In the genomic region with DNA sequence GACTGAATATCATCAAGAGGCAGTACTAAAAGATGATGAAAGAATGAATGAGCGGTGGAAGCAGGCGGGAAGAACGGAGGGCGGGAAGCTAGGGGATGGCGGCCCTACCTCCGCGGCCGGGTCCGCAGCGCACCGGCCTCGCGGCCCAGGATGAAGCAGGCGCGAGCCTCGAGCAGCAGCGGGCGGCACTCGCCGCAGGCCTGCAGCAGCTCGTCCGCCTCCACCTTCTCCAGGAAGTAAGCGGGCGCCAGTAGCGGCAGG, we compare ENCODE assay signal across 9 cellular contexts. TPM values are rescaled to one million over a fixed set of nuclear protein-coding genes. Genes with fewer than 3 reads are reported as not detected.
A peak's percentile ranks its signal among the peaks of the same experiment; 100 is the strongest.
DNase-seq lines count a peak whose midpoint lies in the region; TF ChIP-seq lines count a peak whose summit lies in the region.
"Had no signal": no experiment of that assay in that cellular context is flagged by ENCODE, and none has a peak within 500 bp of the region (broad histone marks: within the 10 kb centered on the region; RNA-seq: fewer than 3 reads in every experiment).

No MANE protein-coding gene starts in this region.

- no peak overlapping the region for H2AK5ac ChIP-seq in mesendoderm (ENCODE audit: low read length)

- H3K4ac ChIP-seq in mesendoderm (ENCODE audit: low read depth, low read length) = no peak overlapping the region

- no peak for DNase-seq in activated CD4-positive, alpha-beta T cell treated with anti-CD3 and anti-CD28 coated beads, Interleukin-2, amount 10 ng/mL, durations not matched to agents 7 days and 5 days
- no peak for DNase-seq in activated CD4-positive, alpha-beta T cell treated with anti-CD3 and anti-CD28 coated beads, Interleukin-2, amount 50 U/mL, for 1 hour
- no peak for DNase-seq in activated naive CD8-positive, alpha-beta T cell treated with anti-CD3 and anti-CD28 coated beads for 36 hours
- DNase-seq in mesendoderm = no peak
- no peak for DNase-seq in stomach
- no peak for DNase-seq in glomerular visceral epithelial cell (ENCODE audit: extremely low spot score)
- no peak for DNase-seq in DMS79 treated with DMSO at 0.1 percent for 48 hours (lab: John Stamatoyannopoulos, UW)
- no peak for DNase-seq in HEK293T (ENCODE audit: extremely low spot score)

- H3K56ac ChIP-seq in mesendoderm (ENCODE audit: low read length) = peak overlapping the region; percentile 81

- TF ChIP-seq EP300 in stomach (IDR thresholded peaks at IDR 0.05) = no peak

- H3K4me3 ChIP-seq in mesendoderm (ENCODE audit: low read length) (peak overlapping the region; percentile 7), stomach (peak overlapping the region; percentile 33 to 44 (median 41))

- no peak for TF ChIP-seq POLR2A in stomach (IDR thresholded peaks at IDR 0.05)

- no peak overlapping the region for H4K5ac ChIP-seq in mesendoderm (ENCODE audit: low read length)

- no peak overlapping the region for H2BK120ac ChIP-seq in mesendoderm (ENCODE audit: low read depth, low read length)

- H3K79me1 ChIP-seq in mesendoderm (ENCODE audit: low read length) = no peaks in the 10 kb centered on the region

- H3K79me2 ChIP-seq in mesendoderm (ENCODE audit: control insufficient read depth, insufficient read depth, low read length) = no peaks in the 10 kb centered on the region

- H3K36me3 Mint-ChIP-seq in activated CD4-positive, alpha-beta T cell treated with anti-CD3 and anti-CD28 coated beads, Interleukin-2, amount 10 ng/mL, durations not matched to agents 7 days and 5 days (ENCODE audit: low read depth) = peaks cover 11% of the 10 kb centered on the region
- peaks cover 6% of the 10 kb centered on the region for H3K36me3 Mint-ChIP-seq in activated naive CD8-positive, alpha-beta T cell treated with anti-CD3 and anti-CD28 coated beads for 36 hours

- H3K27ac Mint-ChIP-seq in activated CD4-positive, alpha-beta T cell treated with anti-CD3 and anti-CD28 coated beads, Interleukin-2, amount 10 ng/mL, durations not matched to agents 7 days and 5 days = peak overlapping the region; percentile 82
- H3K27ac Mint-ChIP-seq in activated naive CD8-positive, alpha-beta T cell treated with anti-CD3 and anti-CD28 coated beads for 36 hours = no peak overlapping the region

- H2BK5ac ChIP-seq in mesendoderm (ENCODE audit: low read length) = no peak overlapping the region

- peaks cover 5% of the 10 kb centered on the region for H3K9me3 Mint-ChIP-seq in activated CD4-positive, alpha-beta T cell treated with anti-CD3 and anti-CD28 coated beads, Interleukin-2, amount 10 ng/mL, durations not matched to agents 7 days and 5 days
- H3K9me3 Mint-ChIP-seq in activated naive CD8-positive, alpha-beta T cell treated with anti-CD3 and anti-CD28 coated beads for 36 hours = peaks cover 6% of the 10 kb centered on the region

- H3K9ac ChIP-seq in mesendoderm (ENCODE audit: low read length) = no peak overlapping the region

- H3K4me2 ChIP-seq in mesendoderm (ENCODE audit: low read length) = no peak overlapping the region

- POLR2A ChIA-PET in activated CD4-positive, alpha-beta T cell treated with anti-CD3 and anti-CD28 coated beads, Interleukin-2, amount 10 ng/mL, durations not matched to agents 7 days and 5 days (lab: Charles Lee) = interaction anchor here (0.6 kb wide), 1 partner anchor 29 kb away, joined by 4 read pairs; no protein-coding TSS in a partner anchor
- POLR2A ChIA-PET in HEK293T (lab: Yijun Ruan, JAX) = no interaction called here

- H3K36me3 ChIP-seq in mesendoderm (ENCODE audit: control insufficient read depth, insufficient read depth, low read length) = no peaks in the 10 kb centered on the region
- H3K36me3 ChIP-seq in stomach = no peaks in the 10 kb centered on the region
- H3K36me3 ChIP-seq: brain microvascular endothelial cell had no signal

- H3K4me3 Mint-ChIP-seq in activated CD4-positive, alpha-beta T cell treated with anti-CD3 and anti-CD28 coated beads, Interleukin-2, amount 10 ng/mL, durations not matched to agents 7 days and 5 days = peak overlapping the region; percentile 54
- H3K4me3 Mint-ChIP-seq in activated naive CD8-positive, alpha-beta T cell treated with anti-CD3 and anti-CD28 coated beads for 36 hours = peak overlapping the region; percentile 38

- H3K27ac ChIP-seq in mesendoderm (ENCODE audit: low read depth, low read length) (no peak overlapping the region), stomach (peak overlapping the region in 3 of 5 donors; percentile 55 to 76 (median 59))
- H3K27ac ChIP-seq: brain microvascular endothelial cell had no signal

- no peak for TF ChIP-seq CTCF in stomach (IDR thresholded peaks at IDR 0.05)

- intact Hi-C loops in stomach (cut with DNase I; ENCODE audit: low total_unique reads) = no loop called here

- H4K8ac ChIP-seq in mesendoderm (ENCODE audit: low read depth, low read length) = no peak overlapping the region

- peaks cover 51% of the 10 kb centered on the region for H3K27me3 Mint-ChIP-seq in activated CD4-positive, alpha-beta T cell treated with anti-CD3 and anti-CD28 coated beads, Interleukin-2, amount 10 ng/mL, durations not matched to agents 7 days and 5 days
- peaks cover 59% of the 10 kb centered on the region for H3K27me3 Mint-ChIP-seq in activated naive CD8-positive, alpha-beta T cell treated with anti-CD3 and anti-CD28 coated beads for 36 hours

- H3K23ac ChIP-seq in mesendoderm (ENCODE audit: low read length) = no peak overlapping the region

- peaks cover 0 to 6% (median 4%) of the 10 kb centered on the region in 4 donors for H3K9me3 ChIP-seq in stomach

- peaks cover 24% of the 10 kb centered on the region for H3K4me1 Mint-ChIP-seq in activated CD4-positive, alpha-beta T cell treated with anti-CD3 and anti-CD28 coated beads, Interleukin-2, amount 10 ng/mL, durations not matched to agents 7 days and 5 days
- peaks cover 19% of the 10 kb centered on the region for H3K4me1 Mint-ChIP-seq in activated naive CD8-positive, alpha-beta T cell treated with anti-CD3 and anti-CD28 coated beads for 36 hours

- no peak overlapping the region for H3K18ac ChIP-seq in mesendoderm (ENCODE audit: low read length)

- WGBS in mesendoderm (ENCODE audit: extremely low coverage, insufficient coverage, low lambda C conversion rate) = no CpG with 5 or more reads among the region's 25 CpGs
- 20 to 50% (median 38%) methylated on average over 16 to 25 of the region's 25 CpGs for WGBS in stomach, 5 donors

- H3K4me1 ChIP-seq in mesendoderm (ENCODE audit: control insufficient read depth, low read depth, low read length) = peaks cover 5% of the 10 kb centered on the region
- H3K4me1 ChIP-seq in stomach = peaks cover 13 to 38% (median 26%) of the 10 kb centered on the region in 4 donors

- CTCF ChIA-PET in activated CD4-positive, alpha-beta T cell treated with anti-CD3 and anti-CD28 coated beads, Interleukin-2, amount 10 ng/mL, durations not matched to agents 7 days and 5 days (lab: Charles Lee) = interaction anchor here (1.0 to 2.4 kb wide), 3 partner anchors 14 to 94 kb away, joined by 3 to 6 read pairs (median 5); no protein-coding TSS in a partner anchor
- CTCF ChIA-PET in HEK293T (lab: Yijun Ruan, JAX) = no interaction called here

- H3K27me3 ChIP-seq in mesendoderm (ENCODE audit: insufficient read depth, low read length, poor library complexity) (peaks cover 31% of the 10 kb centered on the region), stomach (peaks cover 0 to 59% (median 12%) of the 10 kb centered on the region in 3 donors)

- no peak overlapping the region for H2BK15ac ChIP-seq in mesendoderm (replicated peaks; ENCODE audit: low read depth)

TF ChIP-seq in HEK293T, 16 proteins besides CTCF, POLR2A, EP300 and RAD21:
- TF ChIP-seq FOXM1 (IDR thresholded peaks at IDR 0.05; ENCODE audit: borderline replicate concordance) (no peak), CTBP1 (IDR thresholded peaks at IDR 0.05; ENCODE audit: borderline replicate concordance) (no peak), SP1 (IDR thresholded peaks at IDR 0.05) (no peak), ARNT (IDR thresholded peaks at IDR 0.05) (no peak), SUZ12 (IDR thresholded peaks at IDR 0.05) (no peak), L3MBTL2 (conservative IDR thresholded peaks at IDR 0.05) (no peak)

RNA-seq across cellular contexts. Expression of a gene that starts 3.4 kb away (rescaled TPM):
- 1 to 10 TPM in 1 of 2 experiments, under 1 TPM in 1; 0.50 to 1.3 TPM for total RNA-seq in activated CD4-positive, alpha-beta T cell treated with anti-CD3 and anti-CD28 coated beads, Interleukin-2, amount 10 ng/mL, durations not matched to agents 7 days and 5 days
- total RNA-seq in activated naive CD8-positive, alpha-beta T cell treated with anti-CD3 and anti-CD28 coated beads for 36 hours = under 1 TPM; 0.21 to 0.58 TPM
- polyA plus RNA-seq in mesendoderm (2013, experiment 1 of 2) = 0.13 TPM
- polyA plus RNA-seq in mesendoderm (2013, experiment 2 of 2) = 0.22 TPM
- 1 to 10 TPM in 2 of 5 donors, under 1 TPM in 1, not detected in 2; 0.89 to 2.9 (median 1.7) TPM for total RNA-seq in stomach
- 1 to 10 TPM; 1.2 to 1.8 (median 1.8) TPM for polyA plus RNA-seq in stomach

RNA-seq across cellular contexts. Expression of a gene that starts 30.3 kb away (rescaled TPM):
- 1,000 to 10,000 TPM; 2,943 to 3,099 TPM for total RNA-seq in activated CD4-positive, alpha-beta T cell treated with anti-CD3 and anti-CD28 coated beads, Interleukin-2, amount 10 ng/mL, durations not matched to agents 7 days and 5 days
- total RNA-seq in activated naive CD8-positive, alpha-beta T cell treated with anti-CD3 and anti-CD28 coated beads for 36 hours = 1,000 to 10,000 TPM; 4,132 to 4,264 TPM
- 6,635 TPM for polyA plus RNA-seq in mesendoderm (2013, experiment 1 of 2)
- polyA plus RNA-seq in mesendoderm (2013, experiment 2 of 2) = 6,755 TPM
- total RNA-seq in stomach = 1,000 to 10,000 TPM in 3 of 5 donors, 100 to 1,000 TPM in 2; 607 to 1,681 (median 1,272) TPM
- polyA plus RNA-seq in stomach = 1,000 to 10,000 TPM; 2,719 to 3,770 (median 2,836) TPM
